In genomic region chr2:67880291-67880761, GRCh38 we compare ENCODE assay signal across 14 cellular contexts.
DNase-seq lines count a peak whose midpoint lies in the region; ATAC-seq and TF ChIP-seq lines count a peak whose summit lies in the region.
"Had no signal": no experiment of that assay in that cellular context is flagged by ENCODE, and none has a peak within 500 bp of the region (broad histone marks: within the 10 kb centered on the region; RNA-seq: fewer than 3 reads in every experiment).

No MANE protein-coding gene starts in this region.

- H3F3A ChIP-seq in PC-3 (ENCODE audit: low read length, unreplicated experiment) = no peaks in the 10 kb centered on the region

- no peak overlapping the region for H3K4me3 ChIP-seq in BE2C (ENCODE audit: low read depth, low read length)
- H3K4me3 ChIP-seq in PC-3 (ENCODE audit: low read length) = no peak overlapping the region
- H3K4me3 ChIP-seq in stomach = no peak overlapping the region

- DNase-seq in BE2C (peak; percentile 39), PC-3 (no peak), dermis microvascular lymphatic vessel endothelial cell (ENCODE audit: low read depth in 2 of 2) (peak; percentile 66 to 82), mucosa of gallbladder (ENCODE audit: low spot score) (peak; percentile 14), stomach (no peak)
- DNase-seq: activated CD8-positive, alpha-beta memory T cell treated with anti-CD3 and anti-CD28 coated beads, Interleukin-2, amount 10 ng/mL, durations not matched to agents 7 days and 5 days; AML-193; GF-D8; naive B cell; NCI-H1694 treated with DMSO at 0.1 percent for 48 hours; small intestine had no signal

- TF ChIP-seq CTCF in BE2C (IDR thresholded peaks at IDR 0.05; ENCODE audit: low read depth, low read length) = no peak
- no peak for TF ChIP-seq CTCF in PC-3 (conservative IDR thresholded peaks at IDR 0.05; ENCODE audit: low read depth, low read length)
- no peak for TF ChIP-seq CTCF in stomach (IDR thresholded peaks at IDR 0.05)

- H3K4me1 ChIP-seq in BE2C (no peaks in the 10 kb centered on the region), PC-3 (ENCODE audit: insufficient read depth, low read length) (peaks cover 26% of the 10 kb centered on the region; the same call in 1 of the 2 replicates), stomach (no peaks in the 10 kb centered on the region)

- no peak overlapping the region for H3K4me2 ChIP-seq in PC-3 (ENCODE audit: low read length)

- no peak for TF ChIP-seq EP300 in stomach (IDR thresholded peaks at IDR 0.05)

- H3K27me3 ChIP-seq in BE2C (no peaks in the 10 kb centered on the region), PC-3 (ENCODE audit: low read length) (no peaks in the 10 kb centered on the region), stomach (no peaks in the 10 kb centered on the region)

- no peaks in the 10 kb centered on the region for H4K20me1 ChIP-seq in PC-3 (ENCODE audit: low read length)

- H3K79me2 ChIP-seq in PC-3 (ENCODE audit: low read length) = no peaks in the 10 kb centered on the region

- H3K9me2 ChIP-seq in PC-3 (replicated peaks; ENCODE audit: low read length) = no peaks in the 10 kb centered on the region

- ATAC-seq in PC-3 (no peak), HG02852 (IDR thresholded peaks at IDR 0.05; ENCODE audit: unreplicated experiment) (no peak), HG03045 (IDR thresholded peaks at IDR 0.05; ENCODE audit: unreplicated experiment) (no peak), HG02642 (IDR thresholded peaks at IDR 0.05; ENCODE audit: poor library complexity, unreplicated experiment) (no peak)
- ATAC-seq: activated CD8-positive, alpha-beta memory T cell treated with anti-CD3 and anti-CD28 coated beads, Interleukin-2, amount 10 ng/mL, durations not matched to agents 7 days and 5 days had no signal

- H3K27ac ChIP-seq in PC-3 (ENCODE audit: low read length) (no peak overlapping the region), stomach (no peak overlapping the region)

- H2AFZ ChIP-seq in PC-3 (ENCODE audit: low read length) = peak overlapping the region; percentile 13; the same call in 1 of the 2 replicates

- WGBS in stomach, 5 donors = 69 to 86% (median 77%) methylated on average over 10 of the region's 10 CpGs

- intact Hi-C loops in PC-3 (cut with micrococcal nuclease) = no loop called here
- intact Hi-C loops in stomach (cut with DNase I; ENCODE audit: low total_unique reads) = no loop called here

- no peaks in the 10 kb centered on the region for H3K9me3 ChIP-seq in BE2C
- H3K9me3 ChIP-seq in PC-3 (ENCODE audit: low read length) = no peaks in the 10 kb centered on the region
- H3K9me3 ChIP-seq in stomach = no peaks in the 10 kb centered on the region

- H3K9ac ChIP-seq in PC-3 (ENCODE audit: low read length) = no peak overlapping the region

- POLR2A ChIA-PET in PC-3 (lab: Charles Lee; ENCODE audit: unreplicated experiment) = no interaction called here

- H3K36me3 ChIP-seq in BE2C (no peaks in the 10 kb centered on the region), PC-3 (ENCODE audit: low read depth, low read length) (no peaks in the 10 kb centered on the region), stomach (no peaks in the 10 kb centered on the region)

- CTCF ChIA-PET in PC-3 (lab: Charles Lee) = interaction anchor here (0.7 kb wide), 1 partner anchor 163 kb away, joined by 3 read pairs; no protein-coding TSS in a partner anchor

- TF ChIP-seq POLR2A in stomach (IDR thresholded peaks at IDR 0.05) = no peak

- BruUV-seq in PC-3 (replicated peaks; lab: Mats Ljungman, UMichigan) = no TSS peak

Comparison
In these comparisons a context has a peak if more than half of its experiments do, and no peak if none do; other contexts are left out.
1. DNase-seq: peak in BE2C (single experiment), dermis microvascular lymphatic vessel endothelial cell (2 of 2) and mucosa of gallbladder (single experiment); none in PC-3 (single experiment) and stomach (single experiment).